8 cellular contexts compared by ENCODE assay signal in genomic region chr12:39145175-39145999, GRCh38.
DNase-seq lines count a peak whose midpoint lies in the region; ATAC-seq and TF ChIP-seq lines count a peak whose summit lies in the region.

No MANE protein-coding gene starts in this region.

- peaks cover 6% of the 10 kb centered on the region for H3K27me3 ChIP-seq in fibroblast of lung (ENCODE audit: control insufficient read depth, insufficient read depth, low read length)
- H3K27me3 ChIP-seq in neural progenitor cell = peaks cover 14% of the 10 kb centered on the region
- no peaks in the 10 kb centered on the region for H3K27me3 ChIP-seq in vagina

- TF ChIP-seq POLR2A in vagina (IDR thresholded peaks at IDR 0.05) = no peak

- H3K9ac ChIP-seq in fibroblast of lung (ENCODE audit: insufficient read depth, low read length) = no peak overlapping the region
- H3K9ac ChIP-seq in neural progenitor cell = no peak overlapping the region

- H3K9me3 Mint-ChIP-seq in T-helper 1 cell treated with Interleukin-12 subunit alpha and Interleukin-12 subunit beta and Interleukin-4 antibody, amounts not matched to agents 30 μg/mL and 1 μg/mL, for 36 hours = peaks cover 11% of the 10 kb centered on the region
- peaks cover 22% of the 10 kb centered on the region for H3K9me3 Mint-ChIP-seq in neural progenitor cell

- peak overlapping the region; percentile 4 for H3K4me3 Mint-ChIP-seq in T-helper 1 cell treated with Interleukin-12 subunit alpha and Interleukin-12 subunit beta and Interleukin-4 antibody, amounts not matched to agents 30 μg/mL and 1 μg/mL, for 36 hours
- no peak overlapping the region for H3K4me3 Mint-ChIP-seq in neural progenitor cell

- H3K4me1 ChIP-seq in fibroblast of lung (ENCODE audit: control insufficient read depth, extremely low read depth, insufficient read depth, low read length) (no peaks in the 10 kb centered on the region), neural progenitor cell (no peaks in the 10 kb centered on the region), vagina (peaks cover 13% of the 10 kb centered on the region)

- H3K36me3 ChIP-seq in fibroblast of lung (ENCODE audit: control insufficient read depth, insufficient read depth, low read length) (no peaks in the 10 kb centered on the region), neural progenitor cell (no peaks in the 10 kb centered on the region), vagina (no peaks in the 10 kb centered on the region)

- CTCF ChIA-PET in GM10248 (lab: Yijun Ruan, JAX) = no interaction called here

- peaks cover 26% of the 10 kb centered on the region for H3K27me3 Mint-ChIP-seq in T-helper 1 cell treated with Interleukin-12 subunit alpha and Interleukin-12 subunit beta and Interleukin-4 antibody, amounts not matched to agents 30 μg/mL and 1 μg/mL, for 36 hours (ENCODE audit: low read depth)
- peaks cover 2% of the 10 kb centered on the region for H3K27me3 Mint-ChIP-seq in neural progenitor cell (ENCODE audit: insufficient read depth, low read depth)

- H4K20me1 ChIP-seq in fibroblast of lung (ENCODE audit: control insufficient read depth, extremely low read depth, insufficient read depth, low read length) = no peaks in the 10 kb centered on the region
- no peaks in the 10 kb centered on the region for H4K20me1 ChIP-seq in neural progenitor cell (ENCODE audit: low read depth)

- no peaks in the 10 kb centered on the region for H3F3A ChIP-seq in neural progenitor cell (ENCODE audit: low read depth)

- no peak overlapping the region for H3K27ac Mint-ChIP-seq in T-helper 1 cell treated with Interleukin-12 subunit alpha and Interleukin-12 subunit beta and Interleukin-4 antibody, amounts not matched to agents 30 μg/mL and 1 μg/mL, for 36 hours
- no peak overlapping the region for H3K27ac Mint-ChIP-seq in neural progenitor cell

- TF ChIP-seq CTCF in GM10248 (IDR thresholded peaks at IDR 0.05; ENCODE audit: control extremely low read depth, extremely low read depth, low read depth, missing control alignments) (no peak), fibroblast of lung (conservative IDR thresholded peaks at IDR 0.05 in 1 of 2, IDR thresholded peaks at IDR 0.05 in 1 of 2; ENCODE audit: low read depth in 1 of 2, low read length in 2 of 2) (no peak), neural progenitor cell (IDR thresholded peaks at IDR 0.05) (peak; percentile 56), vagina (IDR thresholded peaks at IDR 0.05) (peak in 2 of 3 experiments; percentile 18 to 32)

- DNase-seq in GM10248 (ENCODE audit: extremely low spot score) (peak; percentile 45), fibroblast of lung (ENCODE audit: low read depth in 2 of 2) (peak in 1 of 2 donors; percentile 21), neural progenitor cell (ENCODE audit: low spot score) (peak; percentile 35), vagina (ENCODE audit: extremely low spot score in 2 of 2) (no peak), COLO668 (lab: John Stamatoyannopoulos, UW; ENCODE audit: unreplicated experiment) (no peak), CD1c-positive myeloid dendritic cell (ENCODE audit: extremely low spot score) (no peak)

- POLR2A ChIA-PET in GM10248 (lab: Yijun Ruan, JAX) = no interaction called here

- H3K27ac ChIP-seq in fibroblast of lung (ENCODE audit: insufficient read depth, low read length) (no peak overlapping the region), neural progenitor cell (no peak overlapping the region), vagina (no peak overlapping the region)

- peaks cover 2% of the 10 kb centered on the region for H3K36me3 Mint-ChIP-seq in T-helper 1 cell treated with Interleukin-12 subunit alpha and Interleukin-12 subunit beta and Interleukin-4 antibody, amounts not matched to agents 30 μg/mL and 1 μg/mL, for 36 hours (ENCODE audit: low read depth)
- no peaks in the 10 kb centered on the region for H3K36me3 Mint-ChIP-seq in neural progenitor cell

- no peaks in the 10 kb centered on the region for H3K4me1 Mint-ChIP-seq in T-helper 1 cell treated with Interleukin-12 subunit alpha and Interleukin-12 subunit beta and Interleukin-4 antibody, amounts not matched to agents 30 μg/mL and 1 μg/mL, for 36 hours (ENCODE audit: low read depth)
- no peaks in the 10 kb centered on the region for H3K4me1 Mint-ChIP-seq in neural progenitor cell

- H3K9me3 ChIP-seq in fibroblast of lung (ENCODE audit: control insufficient read depth, insufficient read depth, low read depth, low read length) (no peaks in the 10 kb centered on the region), neural progenitor cell (ENCODE audit: low read depth) (no peaks in the 10 kb centered on the region), vagina (no peaks in the 10 kb centered on the region)

- H3K4me2 ChIP-seq in fibroblast of lung (ENCODE audit: extremely low read depth, insufficient read depth, low read length) = peak overlapping the region; percentile 13
- H3K4me2 ChIP-seq in neural progenitor cell = peak overlapping the region; percentile 45

- peak; percentile 84 for ATAC-seq in HG02571 (IDR thresholded peaks at IDR 0.05; ENCODE audit: unreplicated experiment)

- H2AFZ ChIP-seq in fibroblast of lung (ENCODE audit: low read length) (no peak overlapping the region), neural progenitor cell (replicated peaks) (peak overlapping the region; percentile 58)

- intact Hi-C loops in vagina (cut with DNase I) = no loop called here

- H3K4me3 ChIP-seq in fibroblast of lung (replicated peaks in 1 of 4; ENCODE audit: control extremely low read depth in 1 of 4, insufficient read depth in 1 of 4, low read depth in 3 of 4, low read length in 4 of 4) = no peak overlapping the region
- peak overlapping the region; percentile 32 for H3K4me3 ChIP-seq in neural progenitor cell
- H3K4me3 ChIP-seq in vagina = peak overlapping the region; percentile 44 to 52

- H3K79me2 ChIP-seq in fibroblast of lung (ENCODE audit: control insufficient read depth, insufficient read depth, low read length) (no peaks in the 10 kb centered on the region), neural progenitor cell (ENCODE audit: low read depth) (no peaks in the 10 kb centered on the region)

Comparison
In these comparisons a context has a peak if more than half of its experiments do, and no peak if none do; other contexts are left out.
1. DNase-seq: peak in GM10248 (single experiment) and neural progenitor cell (single experiment); none in vagina (0 of 2), COLO668 (single experiment) and CD1c-positive myeloid dendritic cell (single experiment).
2. CTCF ChIP-seq: peak in neural progenitor cell (single experiment) and vagina (2 of 3); none in GM10248 (single experiment) and fibroblast of lung (0 of 2).
3. H3K4me3 ChIP-seq: peak in neural progenitor cell (single experiment) and vagina (2 of 2); none in fibroblast of lung (0 of 4).